In genomic region chr2:85853499-85854165, GRCh38 we compare ENCODE assay signal across 9 cellular contexts. TPM values are rescaled to one million over a fixed set of nuclear protein-coding genes. Genes with fewer than 3 reads are reported as not detected.
DNase-seq lines count a peak whose midpoint lies in the region; ATAC-seq and TF ChIP-seq lines count a peak whose summit lies in the region.
"Had no signal": no experiment of that assay in that cellular context is flagged by ENCODE, and none has a peak within 500 bp of the region (broad histone marks: within the 10 kb centered on the region; RNA-seq: fewer than 3 reads in every experiment).

No MANE protein-coding gene starts in this region.

- peaks cover 6% of the 10 kb centered on the region; the same call in 2 of the 3 replicates for H3K36me3 Mint-ChIP-seq in GM23338 (ENCODE audit: low read depth)

- no peaks in the 10 kb centered on the region for H3K4me1 Mint-ChIP-seq in GM23338
- H3K4me1 Mint-ChIP-seq: brain had no signal

- DNase-seq in GM12865 (ENCODE audit: low read depth): peak; percentile 70
- DNase-seq in Kasumi-1 (lab: John Stamatoyannopoulos, UW): peak; percentile 51 to 55
- DNase-seq in effector memory CD4-positive, alpha-beta T cell: peak; percentile 18 to 41 (median 20)
- DNase-seq in nucleus accumbens (lab: John Stamatoyannopoulos, UW): no peak
- no peak for DNase-seq in GM23338 (ENCODE audit: low spot score)
- no peak for DNase-seq in NCI-H2081 (lab: John Stamatoyannopoulos, UW)

- H3K9me3 ChIP-seq in effector memory CD4-positive, alpha-beta T cell (ENCODE audit: control insufficient read depth, low read length): no peaks in the 10 kb centered on the region
- H3K9me3 ChIP-seq in thymus (ENCODE audit: control insufficient read depth): no peaks in the 10 kb centered on the region

- H2AFZ ChIP-seq in GM23338: no peak overlapping the region

- H3K4me3 ChIP-seq in GM12865 (ENCODE audit: low read depth, low read length) (peak overlapping the region; percentile 38), thymus (ENCODE audit: low read length) (peak overlapping the region; percentile 25), GM23338 (no peak overlapping the region)
- peak overlapping the region; percentile 36 for H3K4me3 ChIP-seq in effector memory CD4-positive, alpha-beta T cell (ENCODE audit: insufficient read depth, low read depth, low read length, poor library complexity, severe bottlenecking)

- ATAC-seq in GM21526 (IDR thresholded peaks at IDR 0.05; ENCODE audit: low FRiP score, unreplicated experiment): peak; percentile 55
- ATAC-seq in GM23338: no peak

- H3K79me2 ChIP-seq in GM23338 (replicated peaks; ENCODE audit: insufficient read depth): no peaks in the 10 kb centered on the region

- no peaks in the 10 kb centered on the region for H3K36me3 ChIP-seq in effector memory CD4-positive, alpha-beta T cell (ENCODE audit: control insufficient read depth, insufficient read depth, low read length)
- H3K36me3 ChIP-seq in thymus (ENCODE audit: control insufficient read depth, insufficient read depth): peaks cover 42% of the 10 kb centered on the region
- H3K36me3 ChIP-seq in GM23338 (ENCODE audit: insufficient read depth): no peaks in the 10 kb centered on the region; the same call in 1 of the 2 replicates

- no peaks in the 10 kb centered on the region for H3F3A ChIP-seq in GM23338 (replicated peaks; ENCODE audit: low read depth)

- H3K9me3 Mint-ChIP-seq in GM23338: no peaks in the 10 kb centered on the region
- H3K9me3 Mint-ChIP-seq: brain had no signal

- WGBS in thymus: 35% methylated on average over 10 of the region's 10 CpGs

- H3K27me3 ChIP-seq in effector memory CD4-positive, alpha-beta T cell (replicated peaks; ENCODE audit: control insufficient read depth, insufficient read depth, low read length, poor library complexity, severe bottlenecking): no peaks in the 10 kb centered on the region
- H3K27me3 ChIP-seq in thymus (ENCODE audit: control insufficient read depth, insufficient read depth) (no peaks in the 10 kb centered on the region), GM23338 (ENCODE audit: insufficient read depth) (no peaks in the 10 kb centered on the region)

- peak overlapping the region; percentile 85 for H3K27ac ChIP-seq in effector memory CD4-positive, alpha-beta T cell (ENCODE audit: insufficient read depth, low read length, poor library complexity, severe bottlenecking)
- H3K27ac ChIP-seq in thymus (ENCODE audit: low read depth) (peak overlapping the region; percentile 99), GM23338 (ENCODE audit: low read depth) (no peak overlapping the region)

- H3K4me1 ChIP-seq in effector memory CD4-positive, alpha-beta T cell (ENCODE audit: control insufficient read depth, insufficient read depth, low read length, poor library complexity, severe bottlenecking): peaks cover 34% of the 10 kb centered on the region
- H3K4me1 ChIP-seq in thymus (ENCODE audit: control insufficient read depth, insufficient read depth, low read length) (peaks cover 26% of the 10 kb centered on the region), GM23338 (ENCODE audit: insufficient read depth) (no peaks in the 10 kb centered on the region)

- no peak overlapping the region for H3K4me3 Mint-ChIP-seq in GM23338
- H3K4me3 Mint-ChIP-seq: brain had no signal

- H3K27ac Mint-ChIP-seq in GM23338: no peak overlapping the region

- H3K4me2 ChIP-seq in GM23338: no peak overlapping the region

- peaks cover 11% of the 10 kb centered on the region for H3K27me3 Mint-ChIP-seq in GM23338 (ENCODE audit: insufficient read depth, low read depth, poor library complexity)
- H3K27me3 Mint-ChIP-seq: brain had no signal

- no peaks in the 10 kb centered on the region for H3K9me2 ChIP-seq in GM23338 (ENCODE audit: insufficient read depth)

- no peaks in the 10 kb centered on the region for H4K20me1 ChIP-seq in GM23338 (replicated peaks; ENCODE audit: insufficient read depth)

- TF ChIP-seq CTCF in GM12865 (IDR thresholded peaks at IDR 0.05; ENCODE audit: insufficient read depth, low read depth, low read length, missing control alignments) (no peak), GM23338 (conservative IDR thresholded peaks at IDR 0.05; ENCODE audit: low read depth in 2 of 2) (no peak)

TF ChIP-seq in GM23338, 12 proteins besides CTCF, POLR2A, EP300 and RAD21 (continues in another document):
- TF ChIP-seq STAT1 (IDR thresholded peaks at IDR 0.05; ENCODE audit: unreplicated experiment) (no peak), REST (IDR thresholded peaks at IDR 0.05; ENCODE audit: unreplicated experiment) (no peak), POLR2AphosphoS5 (IDR thresholded peaks at IDR 0.05; ENCODE audit: low read depth) (no peak), JUNB (IDR thresholded peaks at IDR 0.05; ENCODE audit: unreplicated experiment) (no peak), ZNF331 (CRISPR knock-in tag; IDR thresholded peaks at IDR 0.05; ENCODE audit: low read depth) (no peak), EZH2 (IDR thresholded peaks at IDR 0.05; ENCODE audit: low read depth, unreplicated experiment) (no peak), CREB1 (CRISPR knock-in tag; IDR thresholded peaks at IDR 0.05; ENCODE audit: low read depth) (no peak)

RNA-seq across cellular contexts. Expression of gene ST3GAL5, which starts 35.2 kb away (rescaled TPM):
- polyA plus RNA-seq in thymus: 39.2 TPM
- 7.9 and 8.9 TPM in 2 replicates for total RNA-seq in GM23338 (2014; rRNA removed; shearing (Covaris generic))
- polyA plus RNA-seq in GM23338 (2016; fragmentation: Nextera tagmentation; extraction: Ambion mirVana): 2.8 and 3.2 TPM in 2 replicates

Comparison
In these comparisons a context has a peak if more than half of its experiments do, and no peak if none do; other contexts are left out.
1. DNase-seq: peak in GM12865 (single experiment), Kasumi-1 (2 of 2) and effector memory CD4-positive, alpha-beta T cell (3 of 3); none in nucleus accumbens (0 of 56), GM23338 (single experiment) and NCI-H2081 (0 of 2).